In genomic region chr1:18900303-18900841, GRCh38 we compare ENCODE assay signal across 1 cellular context.
TF ChIP-seq lines count a peak whose summit lies in the region.

No MANE protein-coding gene starts in this region.

TF ChIP-seq in HepG2, 621 proteins besides CTCF, POLR2A, EP300 and RAD21 (continued from another document):
- TF ChIP-seq HNF1A (IDR thresholded peaks at IDR 0.05; ENCODE audit: low read depth) (peak; percentile 65; the same call in 1 of the 2 replicates), HNF1A (CRISPR knock-in tag; IDR thresholded peaks at IDR 0.05; ENCODE audit: borderline replicate concordance) (peak; percentile 76; the same call in 1 of the 2 replicates), MLX (CRISPR knock-in tag; IDR thresholded peaks at IDR 0.05) (peak; percentile 87; the same call in 1 of the 2 replicates), ZSCAN29 (CRISPR knock-in tag; conservative IDR thresholded peaks at IDR 0.05) (0 out of 2 replicates have a peak, but pooled peaks have one; percentile 39), PHF21A (CRISPR knock-in tag; IDR thresholded peaks at IDR 0.05) (peak; percentile 93), AKAP8 (CRISPR knock-in tag; IDR thresholded peaks at IDR 0.05) (0 out of 2 replicates have a peak, but pooled peaks have one; percentile 57)
